In genomic region chr6:134658596-134658995, GRCh38 we compare ENCODE assay signal across 2 cellular contexts.
TF ChIP-seq lines count a peak whose summit lies in the region.

No MANE protein-coding gene starts in this region.

TF ChIP-seq in A549, 52 proteins besides CTCF, POLR2A, EP300 and RAD21:
- TF ChIP-seq CHD2 (IDR thresholded peaks at IDR 0.05; ENCODE audit: low read length, partially characterized antibody): no peak
- TF ChIP-seq ZNF302 (CRISPR knock-in tag; IDR thresholded peaks at IDR 0.05): no peak
- TF ChIP-seq PBX3 (IDR thresholded peaks at IDR 0.05): no peak
- TF ChIP-seq E2F6 (IDR thresholded peaks at IDR 0.05; ENCODE audit: borderline replicate concordance, low read depth): no peak
- no peak for TF ChIP-seq HOXB13 (CRISPR knock-in tag; IDR thresholded peaks at IDR 0.05; ENCODE audit: low read depth)
- no peak for TF ChIP-seq FOSL2 (IDR thresholded peaks at IDR 0.05)
- no peak for TF ChIP-seq FOSL2 (CRISPR knock-in tag; IDR thresholded peaks at IDR 0.05)
- no peak for TF ChIP-seq NFE2L2 (conservative IDR thresholded peaks at IDR 0.05; ENCODE audit: low read length)
- no peak for TF ChIP-seq MYC (IDR thresholded peaks at IDR 0.05; ENCODE audit: borderline replicate concordance, low read length)
- no peak for TF ChIP-seq RFX5 (IDR thresholded peaks at IDR 0.05)
- TF ChIP-seq SREBF2 (IDR thresholded peaks at IDR 0.05): no peak
- TF ChIP-seq RCOR1 (IDR thresholded peaks at IDR 0.05; ENCODE audit: low read depth, low read length): no peak
- no peak for TF ChIP-seq ZSCAN20 (CRISPR knock-in tag; IDR thresholded peaks at IDR 0.05)
- TF ChIP-seq JUN (IDR thresholded peaks at IDR 0.05): no peak
- TF ChIP-seq POLR2AphosphoS2 (conservative IDR thresholded peaks at IDR 0.05; ENCODE audit: low read length): no peak
- TF ChIP-seq CEBPB (IDR thresholded peaks at IDR 0.05): no peak

TF ChIP-seq in IMR-90, 13 proteins besides CTCF, POLR2A, EP300 and RAD21:
- no peak for TF ChIP-seq FOS (IDR thresholded peaks at IDR 0.05; ENCODE audit: low read depth, low read length)
- no peak for TF ChIP-seq USF2 (IDR thresholded peaks at IDR 0.05; ENCODE audit: low read depth, low read length)
- TF ChIP-seq MAFK (IDR thresholded peaks at IDR 0.05; ENCODE audit: low read depth, low read length): no peak
- TF ChIP-seq MAZ (IDR thresholded peaks at IDR 0.05; ENCODE audit: borderline replicate concordance, low read depth, low read length): no peak
- no peak for TF ChIP-seq CEBPB (IDR thresholded peaks at IDR 0.05; ENCODE audit: low read depth, low read length)
- TF ChIP-seq MXI1 (IDR thresholded peaks at IDR 0.05; ENCODE audit: borderline replicate concordance, low read depth, low read length): no peak
- no peak for TF ChIP-seq BHLHE40 (IDR thresholded peaks at IDR 0.05; ENCODE audit: low read depth, low read length)
- no peak for TF ChIP-seq NFE2L2 (IDR thresholded peaks at IDR 0.05; ENCODE audit: low read depth, low read length)
- TF ChIP-seq RFX5 (IDR thresholded peaks at IDR 0.05; ENCODE audit: low read depth, low read length): no peak
- no peak for TF ChIP-seq RCOR1 (IDR thresholded peaks at IDR 0.05; ENCODE audit: insufficient replicate concordance, low read length)
- no peak for TF ChIP-seq ELK1 (IDR thresholded peaks at IDR 0.05; ENCODE audit: borderline replicate concordance, low read depth, low read length)
- no peak for TF ChIP-seq SMC3 (IDR thresholded peaks at IDR 0.05; ENCODE audit: low read depth, low read length)
- TF ChIP-seq CHD1 (IDR thresholded peaks at IDR 0.05; ENCODE audit: low read depth, low read length): no peak
TF ChIP-seq in IMR-90: peak in this region for 0.
